In the genomic region with DNA sequence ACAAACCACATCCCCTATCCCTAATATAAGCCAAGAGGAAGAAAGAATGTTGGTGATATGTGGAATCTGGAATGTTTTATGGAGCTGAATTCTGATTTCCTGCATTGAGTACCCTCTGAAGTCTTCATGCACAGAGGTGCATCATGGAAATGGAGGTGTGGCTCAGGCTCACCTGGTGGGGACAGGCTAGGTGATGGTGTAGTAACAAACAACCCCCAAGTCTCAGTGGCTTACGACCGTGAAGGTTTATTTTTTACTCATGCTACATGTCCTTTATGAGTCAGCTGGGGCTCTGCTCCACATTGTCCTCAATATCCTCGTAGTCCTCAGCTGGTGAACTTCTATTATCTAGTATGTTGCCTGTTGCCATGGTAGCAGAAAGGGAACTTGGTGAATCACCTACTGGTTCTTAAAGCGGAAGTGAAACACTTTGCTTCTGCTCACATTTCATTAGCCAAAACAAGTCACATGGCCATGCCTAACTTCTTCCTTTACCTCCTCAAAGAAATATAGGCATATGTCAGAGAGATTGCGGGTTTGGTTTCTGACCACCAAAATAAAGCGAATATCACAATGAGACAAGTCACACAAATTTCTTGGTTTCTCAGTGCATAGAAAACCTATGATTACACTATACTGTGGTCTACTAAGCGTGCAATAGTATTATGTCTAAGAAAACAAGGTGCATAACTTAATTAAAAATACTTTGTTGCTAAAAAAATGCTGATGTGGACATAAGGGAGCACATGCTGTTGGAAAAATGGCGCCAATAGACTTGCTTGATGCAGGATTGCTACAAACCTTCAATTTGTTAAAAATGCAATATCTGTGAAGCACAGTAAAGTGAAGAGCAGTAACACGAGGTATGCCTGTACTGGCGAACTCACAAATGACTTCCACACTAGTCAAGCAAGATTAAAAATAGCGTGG, we compare ENCODE assay signal across 1 cellular context.
TF ChIP-seq lines count a peak whose summit lies in the region.

PMFBP1 (minus strand) TSS at position 51 of the 930 bp plus-strand sequence. CDS start 947 bp downstream, outside the sequence.

TF ChIP-seq in WTC11, 78 proteins besides CTCF, POLR2A, EP300 and RAD21 (continued from another document):
- TF ChIP-seq ZSCAN18 (CRISPR knock-in tag; IDR thresholded peaks at IDR 0.05) = no peak
- TF ChIP-seq, protein P1, sequence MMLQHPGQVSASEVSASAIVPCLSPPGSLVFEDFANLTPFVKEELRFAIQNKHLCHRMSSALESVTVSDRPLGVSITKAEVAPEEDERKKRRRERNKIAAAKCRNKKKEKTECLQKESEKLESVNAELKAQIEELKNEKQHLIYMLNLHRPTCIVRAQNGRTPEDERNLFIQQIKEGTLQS (CRISPR knock-in tag; conservative IDR thresholded peaks at IDR 0.05) = no peak
- TF ChIP-seq HMGA2 (CRISPR knock-in tag; IDR thresholded peaks at IDR 0.05) = no peak
- no peak for TF ChIP-seq ATF6 (CRISPR knock-in tag; IDR thresholded peaks at IDR 0.05)
- TF ChIP-seq NFYB (CRISPR knock-in tag; conservative IDR thresholded peaks at IDR 0.05; ENCODE audit: low read depth) = no peak
TF ChIP-seq in WTC11: peak in this region for 0.
